In genomic region chr7:74306737-74307469, GRCh38 we compare ENCODE assay signal across 8 cellular contexts. TPM values are rescaled to one million over a fixed set of nuclear protein-coding genes. Genes with fewer than 3 reads are reported as not detected.
DNase-seq lines count a peak whose midpoint lies in the region; ATAC-seq and TF ChIP-seq lines count a peak whose summit lies in the region.

No MANE protein-coding gene starts in this region.

- DNase-seq in activated CD4-positive, alpha-beta T cell treated with anti-CD3 and anti-CD28 coated beads, Interleukin-2, amount 10 ng/mL, durations not matched to agents 7 days and 5 days = no peak
- DNase-seq in activated CD4-positive, alpha-beta T cell treated with anti-CD3 and anti-CD28 coated beads, Interleukin-2, amount 50 U/mL, for 4 hours = no peak
- DNase-seq in WTC11 (ENCODE audit: low spot score) = no peak
- DNase-seq in foreskin melanocyte = peak; percentile 49
- peak; percentile 74 for DNase-seq in putamen (ENCODE audit: low spot score)
- no peak for DNase-seq in GOT3 (lab: John Stamatoyannopoulos, UW)

- peaks cover 3% of the 10 kb centered on the region for H3K9me3 Mint-ChIP-seq in activated CD4-positive, alpha-beta T cell treated with anti-CD3 and anti-CD28 coated beads, Interleukin-2, amount 10 ng/mL, durations not matched to agents 7 days and 5 days
- H3K9me3 Mint-ChIP-seq in WTC11 = no peaks in the 10 kb centered on the region

- peak; percentile 56 for ATAC-seq in WTC11
- no peak for ATAC-seq in HG02884 (IDR thresholded peaks at IDR 0.05; ENCODE audit: unreplicated experiment)
- no peak for ATAC-seq in GM21825 (IDR thresholded peaks at IDR 0.05; ENCODE audit: unreplicated experiment)

- POLR2A ChIA-PET in activated CD4-positive, alpha-beta T cell treated with anti-CD3 and anti-CD28 coated beads, Interleukin-2, amount 10 ng/mL, durations not matched to agents 7 days and 5 days (lab: Charles Lee) = no interaction called here
- POLR2A ChIA-PET in WTC11 (lab: Charles Lee) = no interaction called here

- no peak for TF ChIP-seq CTCF in WTC11 (IDR thresholded peaks at IDR 0.05)

- CTCF ChIA-PET in activated CD4-positive, alpha-beta T cell treated with anti-CD3 and anti-CD28 coated beads, Interleukin-2, amount 10 ng/mL, durations not matched to agents 7 days and 5 days (lab: Charles Lee) = interaction anchor here (0.7 to 1.3 kb wide), 2 partner anchors 10 to 98 kb away, joined by 3 read pairs; no protein-coding TSS in a partner anchor
- CTCF ChIA-PET in WTC11 (lab: Charles Lee) = no interaction called here

- no peak overlapping the region for H3K4me3 Mint-ChIP-seq in activated CD4-positive, alpha-beta T cell treated with anti-CD3 and anti-CD28 coated beads, Interleukin-2, amount 10 ng/mL, durations not matched to agents 7 days and 5 days
- no peak overlapping the region for H3K4me3 Mint-ChIP-seq in WTC11

- no peaks in the 10 kb centered on the region for H3K36me3 Mint-ChIP-seq in activated CD4-positive, alpha-beta T cell treated with anti-CD3 and anti-CD28 coated beads, Interleukin-2, amount 10 ng/mL, durations not matched to agents 7 days and 5 days (ENCODE audit: low read depth)
- H3K36me3 Mint-ChIP-seq in WTC11 = no peaks in the 10 kb centered on the region

- H3K4me1 Mint-ChIP-seq in activated CD4-positive, alpha-beta T cell treated with anti-CD3 and anti-CD28 coated beads, Interleukin-2, amount 10 ng/mL, durations not matched to agents 7 days and 5 days = peaks cover 24% of the 10 kb centered on the region
- H3K4me1 Mint-ChIP-seq in WTC11 = peaks cover 9% of the 10 kb centered on the region

- peaks cover 2% of the 10 kb centered on the region for H3K27me3 Mint-ChIP-seq in activated CD4-positive, alpha-beta T cell treated with anti-CD3 and anti-CD28 coated beads, Interleukin-2, amount 10 ng/mL, durations not matched to agents 7 days and 5 days
- no peaks in the 10 kb centered on the region for H3K27me3 Mint-ChIP-seq in WTC11 (ENCODE audit: low read depth)

- peak overlapping the region; percentile 46 for H3K27ac Mint-ChIP-seq in activated CD4-positive, alpha-beta T cell treated with anti-CD3 and anti-CD28 coated beads, Interleukin-2, amount 10 ng/mL, durations not matched to agents 7 days and 5 days
- peak overlapping the region; percentile 82 for H3K27ac Mint-ChIP-seq in WTC11

TF ChIP-seq in WTC11, 78 proteins besides CTCF, POLR2A, EP300 and RAD21 (continues in another document):
- no peak for TF ChIP-seq FOXK1 (CRISPR knock-in tag; IDR thresholded peaks at IDR 0.05)
- no peak for TF ChIP-seq RELA (CRISPR knock-in tag; IDR thresholded peaks at IDR 0.05; ENCODE audit: borderline replicate concordance)
- TF ChIP-seq, protein P1, sequence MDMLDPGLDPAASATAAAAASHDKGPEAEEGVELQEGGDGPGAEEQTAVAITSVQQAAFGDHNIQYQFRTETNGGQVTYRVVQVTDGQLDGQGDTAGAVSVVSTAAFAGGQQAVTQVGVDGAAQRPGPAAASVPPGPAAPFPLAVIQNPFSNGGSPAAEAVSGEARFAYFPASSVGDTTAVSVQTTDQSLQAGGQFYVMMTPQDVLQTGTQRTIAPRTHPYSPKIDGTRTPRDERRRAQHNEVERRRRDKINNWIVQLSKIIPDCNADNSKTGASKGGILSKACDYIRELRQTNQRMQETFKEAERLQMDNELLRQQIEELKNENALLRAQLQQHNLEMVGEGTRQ (CRISPR knock-in tag; IDR thresholded peaks at IDR 0.05) = no peak
- TF ChIP-seq SP1 (CRISPR knock-in tag; conservative IDR thresholded peaks at IDR 0.05) = no peak
- TF ChIP-seq, protein P2, sequence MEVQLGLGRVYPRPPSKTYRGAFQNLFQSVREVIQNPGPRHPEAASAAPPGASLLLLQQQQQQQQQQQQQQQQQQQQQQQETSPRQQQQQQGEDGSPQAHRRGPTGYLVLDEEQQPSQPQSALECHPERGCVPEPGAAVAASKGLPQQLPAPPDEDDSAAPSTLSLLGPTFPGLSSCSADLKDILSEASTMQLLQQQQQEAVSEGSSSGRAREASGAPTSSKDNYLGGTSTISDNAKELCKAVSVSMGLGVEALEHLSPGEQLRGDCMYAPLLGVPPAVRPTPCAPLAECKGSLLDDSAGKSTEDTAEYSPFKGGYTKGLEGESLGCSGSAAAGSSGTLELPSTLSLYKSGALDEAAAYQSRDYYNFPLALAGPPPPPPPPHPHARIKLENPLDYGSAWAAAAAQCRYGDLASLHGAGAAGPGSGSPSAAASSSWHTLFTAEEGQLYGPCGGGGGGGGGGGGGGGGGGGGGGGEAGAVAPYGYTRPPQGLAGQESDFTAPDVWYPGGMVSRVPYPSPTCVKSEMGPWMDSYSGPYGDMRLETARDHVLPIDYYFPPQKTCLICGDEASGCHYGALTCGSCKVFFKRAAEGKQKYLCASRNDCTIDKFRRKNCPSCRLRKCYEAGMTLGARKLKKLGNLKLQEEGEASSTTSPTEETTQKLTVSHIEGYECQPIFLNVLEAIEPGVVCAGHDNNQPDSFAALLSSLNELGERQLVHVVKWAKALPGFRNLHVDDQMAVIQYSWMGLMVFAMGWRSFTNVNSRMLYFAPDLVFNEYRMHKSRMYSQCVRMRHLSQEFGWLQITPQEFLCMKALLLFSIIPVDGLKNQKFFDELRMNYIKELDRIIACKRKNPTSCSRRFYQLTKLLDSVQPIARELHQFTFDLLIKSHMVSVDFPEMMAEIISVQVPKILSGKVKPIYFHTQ (CRISPR knock-in tag; IDR thresholded peaks at IDR 0.05) = no peak
- TF ChIP-seq ZNF396 (CRISPR knock-in tag; IDR thresholded peaks at IDR 0.05; ENCODE audit: borderline replicate concordance) = no peak
- TF ChIP-seq ZNF219 (CRISPR knock-in tag; IDR thresholded peaks at IDR 0.05; ENCODE audit: borderline replicate concordance) = no peak
- TF ChIP-seq GABPB1 (CRISPR knock-in tag; IDR thresholded peaks at IDR 0.05) = no peak
- TF ChIP-seq SMAD3 (CRISPR knock-in tag; IDR thresholded peaks at IDR 0.05; ENCODE audit: borderline replicate concordance) = no peak
- TF ChIP-seq JUN (CRISPR knock-in tag; IDR thresholded peaks at IDR 0.05) = no peak
- no peak for TF ChIP-seq ATF6 (CRISPR knock-in tag; IDR thresholded peaks at IDR 0.05)
- TF ChIP-seq FOXP1 (CRISPR knock-in tag; IDR thresholded peaks at IDR 0.05; ENCODE audit: borderline replicate concordance) = no peak
- TF ChIP-seq ZNF671 (CRISPR knock-in tag; IDR thresholded peaks at IDR 0.05) = no peak
- TF ChIP-seq EMX1 (CRISPR knock-in tag; IDR thresholded peaks at IDR 0.05) = no peak
- no peak for TF ChIP-seq ZNF138 (CRISPR knock-in tag; conservative IDR thresholded peaks at IDR 0.05)
- TF ChIP-seq, protein P3, sequence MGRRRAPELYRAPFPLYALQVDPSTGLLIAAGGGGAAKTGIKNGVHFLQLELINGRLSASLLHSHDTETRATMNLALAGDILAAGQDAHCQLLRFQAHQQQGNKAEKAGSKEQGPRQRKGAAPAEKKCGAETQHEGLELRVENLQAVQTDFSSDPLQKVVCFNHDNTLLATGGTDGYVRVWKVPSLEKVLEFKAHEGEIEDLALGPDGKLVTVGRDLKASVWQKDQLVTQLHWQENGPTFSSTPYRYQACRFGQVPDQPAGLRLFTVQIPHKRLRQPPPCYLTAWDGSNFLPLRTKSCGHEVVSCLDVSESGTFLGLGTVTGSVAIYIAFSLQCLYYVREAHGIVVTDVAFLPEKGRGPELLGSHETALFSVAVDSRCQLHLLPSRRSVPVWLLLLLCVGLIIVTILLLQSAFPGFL (CRISPR knock-in tag; IDR thresholded peaks at IDR 0.05; ENCODE audit: borderline replicate concordance) = no peak
- TF ChIP-seq ERG (CRISPR knock-in tag; IDR thresholded peaks at IDR 0.05) = no peak

RNA-seq across cellular contexts. Expression of gene CLIP2, which starts 17.7 kb away (rescaled TPM):
- total RNA-seq in activated CD4-positive, alpha-beta T cell treated with anti-CD3 and anti-CD28 coated beads, Interleukin-2, amount 10 ng/mL, durations not matched to agents 7 days and 5 days = under 1 TPM; 0.72 to 0.89 TPM
- total RNA-seq in WTC11 (2021) = 48.1 to 49.7 TPM (median 48.4 TPM) in 3 replicates

RNA-seq across cellular contexts. Expression of gene RFC2, which starts 52.7 kb away (rescaled TPM):
- total RNA-seq in activated CD4-positive, alpha-beta T cell treated with anti-CD3 and anti-CD28 coated beads, Interleukin-2, amount 10 ng/mL, durations not matched to agents 7 days and 5 days = 10 to 100 TPM; 52.2 to 62.9 TPM
- 74.1 to 80.7 TPM (median 79.4 TPM) in 3 replicates for total RNA-seq in WTC11 (2021)

Comparison
In these comparisons a context has a peak if more than half of its experiments do, and no peak if none do; other contexts are left out.
1. DNase-seq: peak in foreskin melanocyte (single experiment) and putamen (single experiment); none in activated CD4-positive, alpha-beta T cell treated with anti-CD3 and anti-CD28 coated beads, Interleukin-2, amount 10 ng/mL, durations not matched to agents 7 days and 5 days (single experiment), activated CD4-positive, alpha-beta T cell treated with anti-CD3 and anti-CD28 coated beads, Interleukin-2, amount 50 U/mL, for 4 hours (0 of 2), WTC11 (single experiment) and GOT3 (single experiment).
2. RNA of gene CLIP2, which starts 17.7 kb away (total RNA-seq): 48.1 to 49.7 TPM in WTC11; 0.72 to 0.89 TPM in activated CD4-positive, alpha-beta T cell treated with anti-CD3 and anti-CD28 coated beads, Interleukin-2, amount 10 ng/mL, durations not matched to agents 7 days and 5 days; every median in the first group is over 10 times any median in the second.